In the genomic region with DNA sequence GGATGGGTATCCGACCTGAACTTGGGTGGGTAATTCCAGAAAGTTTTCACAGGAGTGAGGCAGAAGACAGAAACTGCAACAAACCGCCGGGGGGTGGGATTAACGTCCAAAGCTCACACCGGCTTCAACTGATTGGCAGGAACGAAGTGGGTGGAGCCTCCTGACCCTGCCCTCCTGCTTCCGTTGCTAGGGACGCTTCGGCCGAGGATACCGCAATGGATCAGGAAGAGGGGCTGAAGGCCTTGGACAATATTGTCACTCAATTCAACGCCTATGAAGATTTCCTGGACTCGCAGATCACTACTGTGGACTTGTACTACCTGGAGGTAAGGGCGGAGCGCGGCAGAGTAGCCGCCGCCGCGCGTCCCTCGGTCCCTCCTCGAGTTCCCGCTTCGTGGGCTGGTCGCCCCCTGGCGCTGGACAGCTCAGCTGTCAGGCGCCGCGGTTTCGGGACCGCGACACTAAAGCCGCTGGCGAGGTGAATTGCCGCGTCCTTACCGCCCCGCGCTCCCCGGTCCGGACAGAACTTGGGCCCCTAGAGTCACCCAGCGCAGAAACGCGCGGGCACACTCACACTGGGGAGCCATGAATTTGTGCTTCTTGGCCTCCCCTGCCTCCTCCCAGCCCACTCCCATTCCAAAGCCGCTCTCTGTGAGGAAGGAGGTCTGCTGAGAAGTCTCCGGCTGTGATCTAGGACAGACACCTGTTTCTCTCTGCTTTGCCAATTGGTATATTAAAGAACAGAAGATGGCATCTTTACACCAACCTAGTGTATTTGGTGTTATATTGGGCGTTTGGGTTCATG, we compare ENCODE assay signal across 9 cellular contexts. TPM values are rescaled to one million over a fixed set of nuclear protein-coding genes. Genes with fewer than 3 reads are reported as not detected.
DNase-seq lines count a peak whose midpoint lies in the region; ATAC-seq and TF ChIP-seq lines count a peak whose summit lies in the region.
"Had no signal": no experiment of that assay in that cellular context is flagged by ENCODE, and none has a peak within 500 bp of the region (broad histone marks: within the 10 kb centered on the region; RNA-seq: fewer than 3 reads in every experiment).

A gene (plus strand): TSS at position 177 of the 805 bp plus-strand sequence.

- H3K27me3 Mint-ChIP-seq in IgD-negative memory B cell: peaks cover 27% of the 10 kb centered on the region
- H3K27me3 Mint-ChIP-seq in activated naive CD8-positive, alpha-beta T cell: peaks cover 4% of the 10 kb centered on the region

- H3K4me1 ChIP-seq in cardiac muscle cell (ENCODE audit: low read depth) (no peaks in the 10 kb centered on the region), parathyroid adenoma (no peaks in the 10 kb centered on the region), upper lobe of right lung (peaks cover 6% of the 10 kb centered on the region)

- DNase-seq in DMS53 treated with DMSO at 0.1 percent for 48 hours (lab: John Stamatoyannopoulos, UW; ENCODE audit: unreplicated experiment) (peak; percentile 83), SHP77 treated with DMSO at 0.1 percent for 48 hours (lab: John Stamatoyannopoulos, UW) (peak; percentile 64), cardiac muscle cell (ENCODE audit: low read depth in 1 of 2, low spot score in 1 of 2) (peak; percentile 91 to 92), upper lobe of right lung (peak; percentile 93)

- peaks cover 0 to 10% (median 5%) of the 10 kb centered on the region in 3 donors for H3K4me1 Mint-ChIP-seq in IgD-negative memory B cell
- peaks cover 10% of the 10 kb centered on the region for H3K4me1 Mint-ChIP-seq in activated naive CD8-positive, alpha-beta T cell (ENCODE audit: low read depth)

- intact Hi-C loops in upper lobe of right lung (cut with DNase I): no loop called here

- no peaks in the 10 kb centered on the region for H3K9me3 ChIP-seq in cardiac muscle cell (ENCODE audit: low read depth)
- H3K9me3 ChIP-seq in parathyroid adenoma (ENCODE audit: control insufficient read depth, low read length): no peaks in the 10 kb centered on the region
- no peaks in the 10 kb centered on the region for H3K9me3 ChIP-seq in upper lobe of right lung

- peak within 1 kb of the TSS; percentile 41 to 94 (median 82) for H3K4me3 Mint-ChIP-seq in IgD-negative memory B cell
- peak within 1 kb of the TSS; percentile 91 for H3K4me3 Mint-ChIP-seq in activated naive CD8-positive, alpha-beta T cell

- no peak within 1 kb of the TSS for H3K27ac Mint-ChIP-seq in IgD-negative memory B cell
- H3K27ac Mint-ChIP-seq in activated naive CD8-positive, alpha-beta T cell: no peak within 1 kb of the TSS

- no peaks in the 10 kb centered on the region for H3K36me3 ChIP-seq in cardiac muscle cell
- no peaks in the 10 kb centered on the region for H3K36me3 ChIP-seq in parathyroid adenoma (ENCODE audit: control insufficient read depth, insufficient read depth, low read length)
- no peaks in the 10 kb centered on the region for H3K36me3 ChIP-seq in upper lobe of right lung

- H3K36me3 Mint-ChIP-seq in IgD-negative memory B cell: no peaks in the 10 kb centered on the region
- H3K36me3 Mint-ChIP-seq in activated naive CD8-positive, alpha-beta T cell: no peaks in the 10 kb centered on the region

- H3K27ac ChIP-seq in cardiac muscle cell (no peak within 1 kb of the TSS), parathyroid adenoma (no peak within 1 kb of the TSS), upper lobe of right lung (no peak within 1 kb of the TSS)

- H3K27me3 ChIP-seq in cardiac muscle cell (peaks cover 22% of the 10 kb centered on the region), parathyroid adenoma (ENCODE audit: control insufficient read depth, insufficient read depth, low read length) (no peaks in the 10 kb centered on the region), upper lobe of right lung (peaks cover 5% of the 10 kb centered on the region)

- ATAC-seq in GM21723 (IDR thresholded peaks at IDR 0.05; ENCODE audit: unreplicated experiment) (peak; percentile 98), upper lobe of right lung (peak; percentile 98)

- H2AFZ ChIP-seq in parathyroid adenoma: peak within 1 kb of the TSS; percentile 73

- H3K4me3 ChIP-seq in cardiac muscle cell (peak within 1 kb of the TSS; percentile 63), parathyroid adenoma (ENCODE audit: low read depth, low read length) (peak within 1 kb of the TSS; percentile 67), upper lobe of right lung (peak within 1 kb of the TSS; percentile 53)

- no peak within 1 kb of the TSS for H3K9ac ChIP-seq in parathyroid adenoma

- no peaks in the 10 kb centered on the region for H3K9me3 Mint-ChIP-seq in IgD-negative memory B cell
- no peaks in the 10 kb centered on the region for H3K9me3 Mint-ChIP-seq in activated naive CD8-positive, alpha-beta T cell (ENCODE audit: low read depth)

- TF ChIP-seq CTCF in cardiac muscle cell (IDR thresholded peaks at IDR 0.05; ENCODE audit: low read depth, low read length) (peak; percentile 49), parathyroid adenoma (IDR thresholded peaks at IDR 0.05) (peak; percentile 28), upper lobe of right lung (IDR thresholded peaks at IDR 0.05) (peak; percentile 42)

- H3K79me2 ChIP-seq in parathyroid adenoma: no peaks in the 10 kb centered on the region

- H3K4me2 ChIP-seq in parathyroid adenoma (ENCODE audit: low read length): peak within 1 kb of the TSS; percentile 100

RNA-seq across cellular contexts. Expression of the gene that starts here (rescaled TPM):
- polyA plus RNA-seq in IgD-negative memory B cell: not detected
- 1.4 and 2.0 TPM in 2 replicates for total RNA-seq in cardiac muscle cell
- polyA plus RNA-seq in cardiac muscle cell: 0.24 and 0.34 TPM in 2 replicates
- total RNA-seq in upper lobe of right lung: not detected
- total RNA-seq: subcutaneous adipose tissue had no signal

Comparison
In these comparisons a context has a peak if more than half of its experiments do, and no peak if none do; other contexts are left out.
1. Peak in DNase-seq, ATAC-seq and H3K4me3 ChIP-seq in upper lobe of right lung; RNA of the gene not detected or under 1 TPM.